ENCODE assay signal across 29 cellular contexts in genomic region chr1:17953921-17954320, GRCh38.
"Had no signal": no experiment of that assay in that cellular context is flagged by ENCODE, and none has a peak within 500 bp of the region (broad histone marks: within the 10 kb centered on the region; RNA-seq: fewer than 3 reads in every experiment).

No MANE protein-coding gene starts in this region.

- H3K4me1 ChIP-seq: stomach, testis, thyroid gland, tibial artery, transverse colon, upper lobe of left lung, upper lobe of right lung, uterus, vagina had no signal

- H3K9me3 Mint-ChIP-seq: stimulated activated effector memory CD8-positive, alpha-beta T cell treated with anti-CD3 and anti-CD28 coated beads, Interleukin-12 subunit alpha, Interleukin-12 subunit beta, amount 100 ng/mL, for 72 hours; stimulated activated memory B cell treated with anti-CD40 and anti-IgM and Interleukin-4, amounts not matched to agents 10 μg/mL and 1 μg/mL and 100 μg/mL, for 72 hours; stimulated activated naive CD8-positive, alpha-beta T cell treated with anti-CD3 and anti-CD28 coated beads, Interleukin-15, amount 100 ng/mL, for 72 hours; stimulated activated naive CD8-positive, alpha-beta T cell treated with anti-CD3 and anti-CD28 coated beads, Interleukin-15, Interleukin-2, amounts not matched to agents 100 ng/mL and 50 ng/mL, for 24 hours; type B pancreatic cell had no signal

- FAIRE-seq: urothelium cell line had no signal

- H3K36me3 ChIP-seq: stomach, suprapubic skin, thoracic aorta, thyroid gland, tibial artery, tibial nerve, transverse colon, upper lobe of left lung, upper lobe of right lung, uterus, vagina had no signal

- H3K27ac ChIP-seq: stomach, suprapubic skin, testis, thoracic aorta, thyroid gland, tibial artery, tibial nerve, transverse colon, upper lobe of left lung, upper lobe of right lung, uterus, vagina had no signal

- H3K9me3 ChIP-seq: stomach, suprapubic skin, testis, thoracic aorta, thyroid gland, tibial artery, tibial nerve, transverse colon, upper lobe of left lung, upper lobe of right lung, uterus, vagina had no signal

- ATAC-seq: stimulated activated effector memory CD8-positive, alpha-beta T cell treated with anti-CD3 and anti-CD28 coated beads, Interleukin-12 subunit alpha, Interleukin-12 subunit beta, amount 100 ng/mL, for 72 hours; stimulated activated memory B cell treated with anti-CD40 and anti-IgM and Interleukin-4, amounts not matched to agents 10 μg/mL and 1 μg/mL and 100 μg/mL, for 72 hours; stimulated activated naive B cell treated with anti-CD40 and anti-IgM and Interleukin-4, amounts not matched to agents 10 μg/mL and 1 μg/mL and 100 μg/mL, for 72 hours; stimulated activated naive CD8-positive, alpha-beta T cell treated with anti-CD3 and anti-CD28 coated beads, Interleukin-15, amount 100 ng/mL, for 72 hours; stimulated activated naive CD8-positive, alpha-beta T cell treated with anti-CD3 and anti-CD28 coated beads, Interleukin-15, Interleukin-2, amounts not matched to agents 100 U/mL and 50 U/mL, for 24 hours; upper lobe of right lung had no signal

- H3K4me3 Mint-ChIP-seq: stimulated activated effector memory CD8-positive, alpha-beta T cell treated with anti-CD3 and anti-CD28 coated beads, Interleukin-12 subunit alpha, Interleukin-12 subunit beta, amount 100 ng/mL, for 72 hours; stimulated activated memory B cell treated with anti-CD40 and anti-IgM and Interleukin-4, amounts not matched to agents 10 μg/mL and 1 μg/mL and 100 μg/mL, for 72 hours; stimulated activated naive B cell treated with anti-CD40 and anti-IgM and Interleukin-4, amounts not matched to agents 10 μg/mL and 1 μg/mL and 100 μg/mL, for 72 hours; stimulated activated naive CD8-positive, alpha-beta T cell treated with anti-CD3 and anti-CD28 coated beads, Interleukin-15, amount 100 ng/mL, for 72 hours; stimulated activated naive CD8-positive, alpha-beta T cell treated with anti-CD3 and anti-CD28 coated beads, Interleukin-15, Interleukin-2, amounts not matched to agents 100 ng/mL and 50 ng/mL, for 24 hours; type B pancreatic cell had no signal

- DNase-seq: stimulated activated CD4-positive, alpha-beta T cell treated with anti-CD3 and anti-CD28 coated beads, Interleukin-2, amount 100 ng/mL, for 48 hours; stimulated activated CD4-positive, alpha-beta T cell treated with anti-CD3 and anti-CD28 coated beads, Interleukin-4, amount 100 ng/mL, for 1 hour; stimulated activated CD4-positive, alpha-beta T cell treated with anti-CD3 and anti-CD28 coated beads, Interleukin-4, amount 100 ng/mL, for 24 hours; stimulated activated CD4-positive, alpha-beta T cell treated with anti-CD3 and anti-CD28 coated beads, Interleukin-4, amount 100 ng/mL, for 4 hours; stimulated activated CD8-positive, alpha-beta memory T cell treated with anti-CD3 and anti-CD28 coated beads, Interleukin-4, amount 100 ng/mL, for 48 hours; stimulated activated naive B cell treated with anti-CD40 and anti-IgM and Interleukin-4, amounts not matched to agents 10 μg/mL and 1 μg/mL and 100 μg/mL, for 72 hours; stimulated activated naive CD4-positive, alpha-beta T cell; stimulated activated naive CD4-positive, alpha-beta T cell treated with Interleukin-2 at 50 U/mL for 16 hours; stimulated activated naive CD8-positive, alpha-beta T cell treated with anti-CD3 and anti-CD28 coated beads, Interleukin-15, amount 100 ng/mL, for 72 hours; stimulated activated naive CD8-positive, alpha-beta T cell treated with anti-CD3 and anti-CD28 coated beads, Interleukin-15, Interleukin-2, amounts not matched to agents 100 U/mL and 50 U/mL, for 24 hours; stomach; substantia nigra; testis; thyroid gland; tibial artery; transverse colon; trophoblast cell; upper lobe of left lung; upper lobe of right lung; uterus had no signal

- H3K36me3 Mint-ChIP-seq: stimulated activated effector memory CD8-positive, alpha-beta T cell treated with anti-CD3 and anti-CD28 coated beads, Interleukin-12 subunit alpha, Interleukin-12 subunit beta, amount 100 ng/mL, for 72 hours; stimulated activated memory B cell treated with anti-CD40 and anti-IgM and Interleukin-4, amounts not matched to agents 10 μg/mL and 1 μg/mL and 100 μg/mL, for 72 hours; stimulated activated naive B cell treated with anti-CD40 and anti-IgM and Interleukin-4, amounts not matched to agents 10 μg/mL and 1 μg/mL and 100 μg/mL, for 72 hours; type B pancreatic cell had no signal

- H3K27ac Mint-ChIP-seq: stimulated activated effector memory CD8-positive, alpha-beta T cell treated with anti-CD3 and anti-CD28 coated beads, Interleukin-12 subunit alpha, Interleukin-12 subunit beta, amount 100 ng/mL, for 72 hours; stimulated activated memory B cell treated with anti-CD40 and anti-IgM and Interleukin-4, amounts not matched to agents 10 μg/mL and 1 μg/mL and 100 μg/mL, for 72 hours; stimulated activated naive B cell treated with anti-CD40 and anti-IgM and Interleukin-4, amounts not matched to agents 10 μg/mL and 1 μg/mL and 100 μg/mL, for 72 hours; stimulated activated naive CD8-positive, alpha-beta T cell treated with anti-CD3 and anti-CD28 coated beads, Interleukin-15, amount 100 ng/mL, for 72 hours; stimulated activated naive CD8-positive, alpha-beta T cell treated with anti-CD3 and anti-CD28 coated beads, Interleukin-15, Interleukin-2, amounts not matched to agents 100 ng/mL and 50 ng/mL, for 24 hours; type B pancreatic cell had no signal

- H3K4me1 Mint-ChIP-seq: stimulated activated effector memory CD8-positive, alpha-beta T cell treated with anti-CD3 and anti-CD28 coated beads, Interleukin-12 subunit alpha, Interleukin-12 subunit beta, amount 100 ng/mL, for 72 hours had no signal

- H3K4me3 ChIP-seq: stomach, suprapubic skin, testis, thoracic aorta, thyroid gland, tibial artery, tibial nerve, transverse colon, upper lobe of left lung, upper lobe of right lung, uterus, vagina had no signal
